ENCODE assay signal across 2 cellular contexts in genomic region chr6:158674342-158674969, GRCh38.
TF ChIP-seq lines count a peak whose summit lies in the region.

No MANE protein-coding gene starts in this region.

TF ChIP-seq in HepG2, 621 proteins besides CTCF, POLR2A, EP300 and RAD21 (continued from another document and continues in another):
- TF ChIP-seq CEBPZ (IDR thresholded peaks at IDR 0.05; ENCODE audit: low read length): no peak
- TF ChIP-seq RFX5 (IDR thresholded peaks at IDR 0.05; ENCODE audit: low read depth, low read length): no peak
- no peak for TF ChIP-seq RAD51 (IDR thresholded peaks at IDR 0.05; ENCODE audit: borderline replicate concordance)
- TF ChIP-seq KLF6 (CRISPR knock-in tag; IDR thresholded peaks at IDR 0.05): no peak
- TF ChIP-seq GABPB1 (CRISPR knock-in tag; IDR thresholded peaks at IDR 0.05): no peak
- TF ChIP-seq ZNF407 (CRISPR knock-in tag; IDR thresholded peaks at IDR 0.05; ENCODE audit: not compliant biosample characterization): no peak
- TF ChIP-seq ZNF556 (CRISPR knock-in tag; IDR thresholded peaks at IDR 0.05; ENCODE audit: borderline replicate concordance): no peak
- no peak for TF ChIP-seq DRAP1 (CRISPR knock-in tag; IDR thresholded peaks at IDR 0.05)

TF ChIP-seq in GM12891, 5 proteins besides CTCF, POLR2A, EP300 and RAD21 (continued from another document):
- no peak for TF ChIP-seq SPI1 (IDR thresholded peaks at IDR 0.05; ENCODE audit: low read depth, low read length)
- no peak for TF ChIP-seq POU2F2 (IDR thresholded peaks at IDR 0.05; ENCODE audit: low read depth, low read length)
- TF ChIP-seq POLR2AphosphoS5 (IDR thresholded peaks at IDR 0.05; ENCODE audit: low read depth, low read length): no peak
- TF ChIP-seq TAF1 (IDR thresholded peaks at IDR 0.05; ENCODE audit: low read depth, low read length): no peak
